ENCODE assay signal across 8 cellular contexts in genomic region chrX:84187501-84188319, GRCh38. TPM values are rescaled to one million over a fixed set of nuclear protein-coding genes. Genes with fewer than 3 reads are reported as not detected.
A peak's percentile ranks its signal among the peaks of the same experiment; 100 is the strongest.
DNase-seq lines count a peak whose midpoint lies in the region; FAIRE-seq and TF ChIP-seq lines count a peak whose summit lies in the region.

TSS of gene RPS6KA6 (minus strand) at chrX:84188199. CDS start at chrX:84187899, 300 bp downstream.

- H3K4me3 ChIP-seq in H7 (ENCODE audit: insufficient read depth, low read depth, low read length) (peak within 1 kb of the TSS; percentile 75), brain microvascular endothelial cell (ENCODE audit: low read depth, low read length) (peak within 1 kb of the TSS; percentile 63), keratinocyte (ENCODE audit: control insufficient read depth in 2 of 3, extremely low read depth in 1 of 3, insufficient read depth in 2 of 3, low read depth in 1 of 3, low read length in 3 of 3) (peak within 1 kb of the TSS; percentile 49 to 64 (median 63))

- dilution Hi-C loops in keratinocyte (cut with MboI; ENCODE audit: extremely low pct_ligation_motif_present, low sequenced_read_pairs): no loop called here

- in situ Hi-C loops in brain microvascular endothelial cell (cut with HindIII; ENCODE audit: low pct_ligation_motif_present, low sequenced_read_pairs): no loop called here

- H3K9ac ChIP-seq in keratinocyte (ENCODE audit: control insufficient read depth, extremely low read depth, insufficient read depth, low read length): peak within 1 kb of the TSS; percentile 22

- H3K27ac ChIP-seq in brain microvascular endothelial cell: no peak within 1 kb of the TSS
- H3K27ac ChIP-seq in keratinocyte (ENCODE audit: control insufficient read depth, insufficient read depth, low read length): no peak within 1 kb of the TSS

- H3K9me1 ChIP-seq in keratinocyte (ENCODE audit: control insufficient read depth, extremely low read depth, insufficient read depth, low read length): no peaks in the 10 kb centered on the region

- no peaks in the 10 kb centered on the region for H3K4me1 ChIP-seq in keratinocyte (ENCODE audit: control insufficient read depth, extremely low read depth, insufficient read depth, low read length)

- H3K79me2 ChIP-seq in keratinocyte (ENCODE audit: control insufficient read depth, insufficient read depth, low read length): no peaks in the 10 kb centered on the region

- no peak for FAIRE-seq in keratinocyte (lab: Jason Lieb, UNC)

- H4K20me1 ChIP-seq in keratinocyte (ENCODE audit: control insufficient read depth, extremely low read depth, insufficient read depth, low read length): no peaks in the 10 kb centered on the region

- no peak for TF ChIP-seq CTCF in brain microvascular endothelial cell (IDR thresholded peaks at IDR 0.05; ENCODE audit: low read depth, low read length, missing control alignments)
- no peak for TF ChIP-seq CTCF in keratinocyte (optimal IDR thresholded peaks at IDR 0.05 in 1 of 3, IDR thresholded peaks at IDR 0.05 in 1 of 3, conservative IDR thresholded peaks at IDR 0.05 in 1 of 3; ENCODE audit: extremely low read depth in 1 of 3, insufficient read depth in 2 of 3, low read length in 3 of 3)

- no peaks in the 10 kb centered on the region for H3K9me3 ChIP-seq in keratinocyte (ENCODE audit: control insufficient read depth, low read depth, low read length)

- peak within 1 kb of the TSS; percentile 66 for H2AFZ ChIP-seq in keratinocyte (ENCODE audit: control insufficient read depth, low read length)

- TF ChIP-seq POLR2A in erythroblast (IDR thresholded peaks at IDR 0.05; ENCODE audit: low read length): no peak

- peak within 1 kb of the TSS; percentile 69 for H3K4me2 ChIP-seq in keratinocyte (ENCODE audit: control insufficient read depth, extremely low read depth, insufficient read depth, low read depth, low read length)

- H3K36me3 ChIP-seq in H7 (replicated peaks; ENCODE audit: control insufficient read depth, insufficient read depth, low read length) (no peaks in the 10 kb centered on the region), brain microvascular endothelial cell (replicated peaks) (no peaks in the 10 kb centered on the region), keratinocyte (ENCODE audit: control insufficient read depth in 2 of 2, extremely low read depth in 1 of 2, insufficient read depth in 2 of 2, low read length in 2 of 2) (no peaks in the 10 kb centered on the region)

- DNase-seq in EH (ENCODE audit: low read depth) (peak; percentile 56), H7 (peak; percentile 40), NCI-H226 (peak; percentile 3), brain microvascular endothelial cell (no peak), keratinocyte (ENCODE audit: low read depth, low spot score) (no peak), erythroblast (lab: John Stamatoyannopoulos, UW) (no peak), T-helper 9 cell (no peak)
- peak; percentile 20 for DNase-seq in stimulated activated CD8-positive, alpha-beta memory T cell treated with anti-CD3 and anti-CD28 coated beads, Interleukin-4, amount 100 ng/mL, for 48 hours

- no peaks in the 10 kb centered on the region for H3K27me3 ChIP-seq in H7 (ENCODE audit: control insufficient read depth, insufficient read depth, low read length)
- H3K27me3 ChIP-seq in brain microvascular endothelial cell (replicated peaks): no peaks in the 10 kb centered on the region
- no peaks in the 10 kb centered on the region for H3K27me3 ChIP-seq in keratinocyte (ENCODE audit: control insufficient read depth, extremely low read depth, insufficient read depth, low read length)

RNA-seq across cellular contexts. Expression of gene RPS6KA6, which starts in this region (rescaled TPM):
- 6.7 and 9.3 TPM in 2 replicates for total RNA-seq in H7 (2014; rRNA removed; shearing (Covaris generic))
- 1.6 to 2.7 TPM (median 2.4 TPM) in 3 replicates for polyA plus RNA-seq in keratinocyte
- 1.2 TPM for polyA plus RNA-seq in keratinocyte (2011; ENCODE audit: low read depth)
- polyA plus RNA-seq in keratinocyte (2011; cell fraction: cytosol; rRNA removed): 1.6 and 2.7 TPM in 2 replicates
- polyA plus RNA-seq in keratinocyte (2011; cell fraction: nucleus; rRNA removed): 2.8 and 3.5 TPM in 2 replicates
- 0.92 and 1.6 TPM in 2 replicates for polyA plus RNA-seq in keratinocyte (2012; ENCODE audit: low replicate concordance)
- 2.2 to 3.5 TPM in 2 of 3 replicates, not detected in the other for polyA minus RNA-seq in keratinocyte
- 1.3 TPM for polyA minus RNA-seq in keratinocyte (2011; cell fraction: cytosol; rRNA and poly(A)+ RNA removed)
- 3.0 and 5.4 TPM in 2 replicates for polyA minus RNA-seq in keratinocyte (2011; cell fraction: nucleus; rRNA and poly(A)+ RNA removed)

Comparison
In these comparisons a context has a peak if more than half of its experiments do, and no peak if none do; other contexts are left out.
1. DNase-seq: peak in EH (single experiment), H7 (single experiment), NCI-H226 (single experiment) and stimulated activated CD8-positive, alpha-beta memory T cell treated with anti-CD3 and anti-CD28 coated beads, Interleukin-4, amount 100 ng/mL, for 48 hours (single experiment); none in brain microvascular endothelial cell (single experiment), keratinocyte (single experiment), erythroblast (0 of 2) and T-helper 9 cell (single experiment).
2. Peak in every context shown above with its lines, with median percentiles within 50 percentile points of each other: H3K4me3 ChIP-seq.